Comparison of ENCODE assay signal across 8 cellular contexts in genomic region chr1:1777510-1777909, GRCh38.
DNase-seq lines count a peak whose midpoint lies in the region; ATAC-seq and TF ChIP-seq lines count a peak whose summit lies in the region.

No MANE protein-coding gene starts in this region.

- H3K4me3 ChIP-seq in OCI-LY1 (ENCODE audit: low read depth, low read length, poor library complexity, severe bottlenecking) (peak overlapping the region; percentile 81), muscle layer of duodenum (ENCODE audit: low read depth in 1 of 2, low read length in 2 of 2) (peak overlapping the region; percentile 73 to 89)
- H3K4me3 ChIP-seq in effector memory CD4-positive, alpha-beta T cell (ENCODE audit: insufficient read depth, low read depth, low read length, poor library complexity, severe bottlenecking), result peak overlapping the region; percentile 56

- H3K36me3 ChIP-seq in OCI-LY1 (ENCODE audit: insufficient read depth, low read length) (peaks cover 37% of the 10 kb centered on the region), muscle layer of duodenum (ENCODE audit: control insufficient read depth in 1 of 2, insufficient read depth in 2 of 2, low read length in 2 of 2) (peaks cover 0 to 2% of the 10 kb centered on the region in 2 donors)
- peaks cover under 1% of the 10 kb centered on the region for H3K36me3 ChIP-seq in effector memory CD4-positive, alpha-beta T cell (ENCODE audit: control insufficient read depth, insufficient read depth, low read length)

- H3K79me2 ChIP-seq in OCI-LY1 (ENCODE audit: insufficient read depth, low read length), result peaks cover 55% of the 10 kb centered on the region

- DNase-seq in ELF-1 (ENCODE audit: low read depth, low spot score) (peak; percentile 42), inferior parietal cortex (ENCODE audit: extremely low spot score) (no peak), NCI-H1436 (lab: John Stamatoyannopoulos, UW) (no peak)
- DNase-seq in effector memory CD4-positive, alpha-beta T cell, result no peak
- DNase-seq in stimulated activated CD4-positive, alpha-beta T cell treated with anti-CD3 and anti-CD28 coated beads, Interleukin-1b, Interleukin-23, amount 100 ng/mL, for 48 hours, result no peak

- peaks cover 12% of the 10 kb centered on the region; the same call in 1 of the 2 replicates for H3F3A ChIP-seq in OCI-LY1 (ENCODE audit: insufficient read depth, low read length)

- ATAC-seq in HG02973 (IDR thresholded peaks at IDR 0.05; ENCODE audit: unreplicated experiment), result no peak

- no peak for TF ChIP-seq CTCF in OCI-LY1 (IDR thresholded peaks at IDR 0.05; ENCODE audit: low read length)

- H3K27ac ChIP-seq in OCI-LY1 (ENCODE audit: low read depth, low read length, poor library complexity, severe bottlenecking), result peak overlapping the region; percentile 93
- H3K27ac ChIP-seq in effector memory CD4-positive, alpha-beta T cell (ENCODE audit: insufficient read depth, low read length, poor library complexity, severe bottlenecking), result peak overlapping the region; percentile 48
- H3K27ac ChIP-seq in muscle layer of duodenum (ENCODE audit: low read length), result peak overlapping the region; percentile 68

- no peak overlapping the region for H2AFZ ChIP-seq in OCI-LY1 (ENCODE audit: low read length)

- peak overlapping the region; percentile 92 for H3K9ac ChIP-seq in OCI-LY1 (ENCODE audit: low read length)

- H3K9me3 ChIP-seq in OCI-LY1 (ENCODE audit: low read length), result no peaks in the 10 kb centered on the region
- no peaks in the 10 kb centered on the region for H3K9me3 ChIP-seq in effector memory CD4-positive, alpha-beta T cell (ENCODE audit: control insufficient read depth, low read length)
- no peaks in the 10 kb centered on the region for H3K9me3 ChIP-seq in muscle layer of duodenum (ENCODE audit: control insufficient read depth in 1 of 2, low read length in 2 of 2)

- H4K20me1 ChIP-seq in OCI-LY1 (ENCODE audit: insufficient read depth, low read length), result no peaks in the 10 kb centered on the region

- H3K4me2 ChIP-seq in OCI-LY1 (ENCODE audit: low read length), result peak overlapping the region; percentile 84

- H3K9me2 ChIP-seq in OCI-LY1 (ENCODE audit: low read depth, low read length), result no peaks in the 10 kb centered on the region

- peaks cover 62% of the 10 kb centered on the region for H3K4me1 ChIP-seq in OCI-LY1 (ENCODE audit: insufficient read depth, low read length, severe bottlenecking)
- H3K4me1 ChIP-seq in effector memory CD4-positive, alpha-beta T cell (ENCODE audit: control insufficient read depth, insufficient read depth, low read length, poor library complexity, severe bottlenecking), result peaks cover 39% of the 10 kb centered on the region
- H3K4me1 ChIP-seq in muscle layer of duodenum (ENCODE audit: control insufficient read depth in 1 of 2, insufficient read depth in 2 of 2, low read length in 2 of 2), result peaks cover 36 to 49% of the 10 kb centered on the region in 2 donors

- H3K27me3 ChIP-seq in OCI-LY1 (ENCODE audit: insufficient read depth, low read length) (no peaks in the 10 kb centered on the region), muscle layer of duodenum (ENCODE audit: low read depth, low read length) (no peaks in the 10 kb centered on the region)
- H3K27me3 ChIP-seq in effector memory CD4-positive, alpha-beta T cell (replicated peaks; ENCODE audit: control insufficient read depth, insufficient read depth, low read length, poor library complexity, severe bottlenecking), result no peaks in the 10 kb centered on the region
